ENCODE assay signal across 22 cellular contexts in the genomic region with DNA sequence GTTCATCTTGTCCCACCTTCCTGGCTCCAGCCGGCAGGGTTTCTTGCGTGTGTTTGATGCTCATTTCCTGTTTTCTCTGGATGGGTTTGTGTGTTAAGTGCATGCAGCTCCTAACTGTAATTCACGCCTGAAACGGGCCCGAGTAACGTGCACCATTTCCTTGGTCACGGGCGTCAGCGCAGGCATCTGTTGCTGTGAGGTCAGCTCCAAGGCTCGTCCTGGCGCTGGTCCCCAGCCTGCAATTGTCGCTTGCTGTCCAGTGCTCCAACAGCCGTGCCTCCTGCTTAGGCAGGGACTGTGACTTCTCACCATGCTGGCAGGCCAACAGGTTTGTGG.
"Had no signal": no experiment of that assay in that cellular context is flagged by ENCODE, and none has a peak within 500 bp of the region (broad histone marks: within the 10 kb centered on the region; RNA-seq: fewer than 3 reads in every experiment).

No MANE protein-coding gene starts in this region.

- H3K27me3 ChIP-seq: pancreas, testis, uterus had no signal

- FAIRE-seq: endometrium, frontal cortex, pancreas had no signal

- ATAC-seq: effector memory CD8-positive, alpha-beta T cell; left colon; lower lobe of right lung; natural killer cell; sciatic nerve; stimulated activated memory B cell treated with anti-CD40 and anti-IgM and Interleukin-4, amounts not matched to agents 10 μg/mL and 1 μg/mL and 100 μg/mL, for 72 hours; stimulated activated naive CD8-positive, alpha-beta T cell treated with anti-CD3 and anti-CD28 coated beads, Interleukin-15, Interleukin-2, amounts not matched to agents 100 U/mL and 50 U/mL, for 24 hours; upper lobe of right lung had no signal

- DNase-seq: cortex of kidney; effector memory CD8-positive, alpha-beta T cell; kidney glomerular epithelial cell; left colon; left ventricle myocardium inferior; lower lobe of right lung; natural killer cell; occipital lobe; stimulated activated CD4-positive, alpha-beta T cell treated with anti-CD3 and anti-CD28 coated beads, Interleukin-12 subunit alpha, Interleukin-12 subunit beta, amount 100 ng/mL, for 4 hours; stimulated activated CD4-positive, alpha-beta T cell treated with anti-CD3 and anti-CD28 coated beads, Interleukin-1b, Interleukin-23, amount 100 ng/mL, for 48 hours; stimulated activated CD4-positive, alpha-beta T cell treated with anti-CD3 and anti-CD28 coated beads, Interleukin-4, amount 100 ng/mL, for 24 hours; stimulated activated naive CD8-positive, alpha-beta T cell treated with anti-CD3 and anti-CD28 coated beads, Interleukin-15, Interleukin-2, amounts not matched to agents 100 U/mL and 50 U/mL, for 24 hours; tibial artery; upper lobe of right lung; uterus had no signal

- H3K27ac ChIP-seq: left ventricle myocardium inferior, lower lobe of right lung, pancreas, testis, tibial artery, upper lobe of right lung, uterus had no signal

- H3K4me2 ChIP-seq: smooth muscle cell had no signal

- H3K4me1 ChIP-seq: left ventricle myocardium inferior, lower lobe of right lung, pancreas, testis, tibial artery, upper lobe of right lung, uterus had no signal

- H3K4me3 ChIP-seq: left ventricle myocardium inferior, lower lobe of right lung, pancreas, smooth muscle cell, testis, tibial artery, upper lobe of right lung, uterus had no signal

- H3K36me3 ChIP-seq: left ventricle myocardium inferior, lower lobe of right lung, pancreas, tibial artery, upper lobe of right lung, uterus had no signal

- H3K9me3 ChIP-seq: left ventricle myocardium inferior, lower lobe of right lung, pancreas, testis, tibial artery, upper lobe of right lung, uterus had no signal
